35 cellular contexts compared by ENCODE assay signal in genomic region chr20:24366605-24367004, GRCh38.
"Had no signal": no experiment of that assay in that cellular context is flagged by ENCODE, and none has a peak within 500 bp of the region (broad histone marks: within the 10 kb centered on the region; RNA-seq: fewer than 3 reads in every experiment).

No MANE protein-coding gene starts in this region.

- H3K9me3 ChIP-seq: adrenal gland had no signal

- H3K4me3 ChIP-seq: adrenal gland, body of pancreas, breast epithelium had no signal

- FAIRE-seq: TTC549 had no signal

- H3K36me3 Mint-ChIP-seq: activated CD4-positive, alpha-beta memory T cell treated with anti-CD3 and anti-CD28 coated beads for 36 hours had no signal

- H3K27me3 Mint-ChIP-seq: activated B cell treated with CpG ODN at 0.5 μM for 24 hours; activated CD8-positive, alpha-beta T cell treated with anti-CD3 and anti-CD28 coated beads for 36 hours; activated naive CD8-positive, alpha-beta T cell treated with anti-CD3 and anti-CD28 coated beads for 36 hours had no signal

- H3K4me1 ChIP-seq: adrenal gland, body of pancreas, breast epithelium had no signal

- H3K36me3 ChIP-seq: adrenal gland, brain microvascular endothelial cell, breast epithelium had no signal

- DNase-seq: activated B cell treated with CpG ODN at 0.5 μM for 24 hours; activated CD4-positive, alpha-beta memory T cell treated with anti-CD3 and anti-CD28 coated beads for 36 hours; activated CD4-positive, alpha-beta T cell treated with anti-CD3 and anti-CD28 coated beads for 4 hours; activated CD4-positive, alpha-beta T cell treated with anti-CD3 and anti-CD28 coated beads, Interleukin-2, amount 10 ng/mL, durations not matched to agents 24 days and 14 days; activated CD4-positive, alpha-beta T cell treated with anti-CD3 and anti-CD28 coated beads, Interleukin-2, amount 50 U/mL, for 1 hour; activated CD4-positive, alpha-beta T cell treated with anti-CD3 and anti-CD28 coated beads, Interleukin-2, amount 50 U/mL, for 4 hours; activated CD4-positive, CD25-positive, alpha-beta regulatory T cell treated with anti-CD3 and anti-CD28 coated beads, Interleukin-2, amount 50 U/mL, for 72 hours; activated CD8-positive, alpha-beta memory T cell treated with anti-CD3 and anti-CD28 coated beads, Interleukin-2, amount 50 U/mL, for 4 hours; activated CD8-positive, alpha-beta T cell treated with anti-CD3 and anti-CD28 coated beads for 36 hours; activated effector memory CD4-positive, alpha-beta T cell treated with anti-CD3 and anti-CD28 coated beads, Interleukin-2, amount 50 U/mL, for 16 hours; activated gamma-delta T cell treated with Interleukin-2 at 50 U/mL for 16 hours; activated naive CD4-positive, alpha-beta T cell; activated naive CD4-positive, alpha-beta T cell treated with anti-CD3 and anti-CD28 coated beads for 36 hours; activated naive CD4-positive, alpha-beta T cell treated with anti-CD3 and anti-CD28 coated beads, Interleukin-2, amount 50 U/mL, for 16 hours; activated naive CD8-positive, alpha-beta T cell treated with anti-CD3 and anti-CD28 coated beads for 36 hours; activated T-cell treated with anti-CD3 and anti-CD28 coated beads for 4 hours; activated T-cell treated with anti-CD3 and anti-CD28 coated beads, Interleukin-2, amount 50 U/mL, for 1 hour; activated T-cell treated with anti-CD3 and anti-CD28 coated beads, Interleukin-2, amount 50 U/mL, for 4 hours; activated T-cell treated with anti-CD3 and anti-CD28 coated beads, Interleukin-2, amount 50 U/mL, for 72 hours; adrenal gland; amniotic stem cell; aorta; body of pancreas; brain microvascular endothelial cell; central memory CD4-positive, alpha-beta T cell; T-helper 1 cell; T-helper 2 cell; T-helper 9 cell had no signal

- H3K27me3 ChIP-seq: adrenal gland, body of pancreas, brain microvascular endothelial cell had no signal

- H3K27ac ChIP-seq: adrenal gland, body of pancreas, brain microvascular endothelial cell, breast epithelium had no signal

- H3K27ac Mint-ChIP-seq: activated B cell treated with CpG ODN at 0.5 μM for 24 hours; activated CD4-positive, alpha-beta memory T cell treated with anti-CD3 and anti-CD28 coated beads for 36 hours; activated CD4-positive, alpha-beta T cell treated with anti-CD3 and anti-CD28 coated beads, Interleukin-2, amount 10 ng/mL, durations not matched to agents 24 days and 14 days; activated CD8-positive, alpha-beta T cell treated with anti-CD3 and anti-CD28 coated beads for 36 hours; activated naive CD4-positive, alpha-beta T cell treated with anti-CD3 and anti-CD28 coated beads for 36 hours; activated naive CD4-positive, alpha-beta T cell treated with anti-CD3 and anti-CD28 coated beads, Interleukin-2, amount 50 U/mL, for 72 hours; activated naive CD8-positive, alpha-beta T cell treated with anti-CD3 and anti-CD28 coated beads for 36 hours; activated T-cell treated with anti-CD3 and anti-CD28 coated beads, Interleukin-2, amount 50 U/mL, for 72 hours; activated T-helper 1 cell treated with anti-CD3 and anti-CD28 coated beads, Interleukin-12 subunit alpha, Interleukin-12 subunit beta, Interleukin-2, Interleukin-4 antibody, amounts not matched to agents 30 ng/mL and 10 ng/mL and 1 ng/mL, durations not matched to agents 14 hours and 24 hours and 36 hours; activated T-helper 17 cell treated with anti-CD3 and anti-CD28 coated beads, Interleukin-2, amount 50 U/mL, for 72 hours; T-helper 1 cell treated with Interleukin-12 subunit alpha and Interleukin-12 subunit beta and Interleukin-4 antibody, amounts not matched to agents 30 μg/mL and 1 μg/mL, for 36 hours; T-helper 2 cell treated with Interferon-gamma antibody and Interleukin-4, amounts not matched to agents 5 μg/mL and 100 μg/mL, for 36 hours had no signal

- ATAC-seq: activated CD8-positive, alpha-beta T cell treated with anti-CD3 and anti-CD28 coated beads for 36 hours; activated naive CD4-positive, alpha-beta T cell treated with anti-CD3 and anti-CD28 coated beads, Interleukin-2, amount 50 U/mL, for 72 hours; activated T-cell treated with anti-CD3 and anti-CD28 coated beads, Interleukin-2, amount 50 U/mL, for 4 hours; activated T-cell treated with anti-CD3 and anti-CD28 coated beads, Interleukin-2, amount 50 U/mL, for 72 hours; activated T-helper 17 cell treated with anti-CD3 and anti-CD28 coated beads, Interleukin-2, amount 50 U/mL, for 72 hours; body of pancreas had no signal

- H3K4me1 Mint-ChIP-seq: activated B cell treated with CpG ODN at 0.5 μM for 24 hours; activated CD4-positive, alpha-beta T cell treated with anti-CD3 and anti-CD28 coated beads, Interleukin-2, amount 10 ng/mL, durations not matched to agents 24 days and 14 days; activated T-helper 17 cell treated with anti-CD3 and anti-CD28 coated beads, Interleukin-2, amount 50 U/mL, for 72 hours had no signal

- H3K9me3 Mint-ChIP-seq: activated T-cell treated with anti-CD3 and anti-CD28 coated beads, Interleukin-2, amount 50 U/mL, for 4 hours had no signal

- H3K4me3 Mint-ChIP-seq: activated B cell treated with CpG ODN at 0.5 μM for 24 hours; activated CD4-positive, alpha-beta memory T cell treated with anti-CD3 and anti-CD28 coated beads for 36 hours; activated CD4-positive, alpha-beta T cell treated with anti-CD3 and anti-CD28 coated beads, Interleukin-2, amount 10 ng/mL, durations not matched to agents 24 days and 14 days; activated CD8-positive, alpha-beta T cell treated with anti-CD3 and anti-CD28 coated beads for 36 hours; activated naive CD4-positive, alpha-beta T cell treated with anti-CD3 and anti-CD28 coated beads for 36 hours; activated naive CD8-positive, alpha-beta T cell treated with anti-CD3 and anti-CD28 coated beads for 36 hours; activated T-cell treated with anti-CD3 and anti-CD28 coated beads, Interleukin-2, amount 50 U/mL, for 4 hours; activated T-cell treated with anti-CD3 and anti-CD28 coated beads, Interleukin-2, amount 50 U/mL, for 72 hours; activated T-helper 1 cell treated with anti-CD3 and anti-CD28 coated beads, Interleukin-12 subunit alpha, Interleukin-12 subunit beta, Interleukin-2, Interleukin-4 antibody, amounts not matched to agents 30 ng/mL and 10 ng/mL and 1 ng/mL, durations not matched to agents 14 hours and 24 hours and 36 hours; activated T-helper 17 cell treated with anti-CD3 and anti-CD28 coated beads, Interleukin-2, amount 50 U/mL, for 72 hours; T-helper 1 cell treated with Interleukin-12 subunit alpha and Interleukin-12 subunit beta and Interleukin-4 antibody, amounts not matched to agents 30 μg/mL and 1 μg/mL, for 36 hours; T-helper 2 cell treated with Interferon-gamma antibody and Interleukin-4, amounts not matched to agents 5 μg/mL and 100 μg/mL, for 36 hours had no signal
